In the genomic region with DNA sequence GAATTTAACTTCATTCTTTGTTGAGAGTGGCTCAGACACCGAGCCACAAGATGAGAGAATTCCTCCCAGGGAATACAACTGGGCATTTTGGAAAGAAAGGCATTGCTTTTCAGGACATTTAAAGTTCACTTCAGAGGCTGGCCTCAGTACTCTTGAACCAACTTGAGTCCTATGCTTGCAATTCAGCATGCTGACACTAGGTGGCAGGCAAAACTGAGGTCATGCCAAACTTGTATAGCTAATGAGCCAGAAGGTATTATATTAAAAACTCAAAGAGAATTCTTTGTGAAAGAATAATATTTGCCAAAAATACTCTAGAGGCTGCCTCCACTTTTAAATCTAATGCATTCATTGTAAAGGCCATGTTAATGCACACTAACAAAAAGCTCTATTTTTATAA, we compare ENCODE assay signal across 10 cellular contexts.
DNase-seq lines count a peak whose midpoint lies in the region; ATAC-seq, FAIRE-seq and TF ChIP-seq lines count a peak whose summit lies in the region.
"Had no signal": no experiment of that assay in that cellular context is flagged by ENCODE, and none has a peak within 500 bp of the region (broad histone marks: within the 10 kb centered on the region; RNA-seq: fewer than 3 reads in every experiment).

No MANE protein-coding gene starts in this region.

- H3K9me3 Mint-ChIP-seq in progenitor cell of endocrine pancreas (ENCODE audit: low read depth) = peaks cover 12% of the 10 kb centered on the region

- ATAC-seq in HG03196 (IDR thresholded peaks at IDR 0.05; ENCODE audit: unreplicated experiment) (no peak), sciatic nerve (no peak)
- ATAC-seq: activated naive CD4-positive, alpha-beta T cell treated with anti-CD3 and anti-CD28 coated beads, Interleukin-2, amount 50 U/mL, for 72 hours had no signal

- H3K4me1 Mint-ChIP-seq in progenitor cell of endocrine pancreas (ENCODE audit: low read depth) = peaks cover 17% of the 10 kb centered on the region

- FAIRE-seq in frontal cortex (lab: Jason Lieb, UNC) = no peak

- intact Hi-C loops in sciatic nerve (cut with DNase I) = no loop called here

- in situ Hi-C loops in astrocyte of the cerebellum (cut with HindIII; ENCODE audit: low sequenced_read_pairs) = no loop called here

- H3K4me3 ChIP-seq in GM12864 (ENCODE audit: low read depth, low read length) (no peak overlapping the region), astrocyte of the cerebellum (ENCODE audit: low read depth, low read length) (no peak overlapping the region)

- no peak overlapping the region for H3K4me3 Mint-ChIP-seq in progenitor cell of endocrine pancreas (ENCODE audit: low read depth)

- peaks cover 30% of the 10 kb centered on the region for H3K36me3 Mint-ChIP-seq in progenitor cell of endocrine pancreas (ENCODE audit: insufficient read depth)

- H3K27me3 Mint-ChIP-seq in progenitor cell of endocrine pancreas = no peaks in the 10 kb centered on the region

- no peak overlapping the region for H3K27ac Mint-ChIP-seq in progenitor cell of endocrine pancreas
- H3K27ac Mint-ChIP-seq: activated naive CD4-positive, alpha-beta T cell treated with anti-CD3 and anti-CD28 coated beads, Interleukin-2, amount 50 U/mL, for 72 hours had no signal

- peak; percentile 7 for DNase-seq in GM12864 (ENCODE audit: low read depth)
- DNase-seq in HT1080 (ENCODE audit: low read depth) = peak; percentile 21
- DNase-seq in astrocyte of the cerebellum (ENCODE audit: low read depth) = no peak
- DNase-seq in progenitor cell of endocrine pancreas (ENCODE audit: low spot score, unreplicated experiment) = no peak
- DNase-seq in frontal cortex (ENCODE audit: low spot score in 2 of 2) = no peak
- no peak for DNase-seq in SW480 (ENCODE audit: low spot score)
- DNase-seq in sciatic nerve (ENCODE audit: low spot score) = no peak
- DNase-seq: retina had no signal

- peak; percentile 75 for TF ChIP-seq CTCF in GM12864 (IDR thresholded peaks at IDR 0.05; ENCODE audit: low read depth, low read length, missing control alignments)
- peak; percentile 57 for TF ChIP-seq CTCF in astrocyte of the cerebellum (IDR thresholded peaks at IDR 0.05; ENCODE audit: low read depth, low read length, missing control alignments)
- TF ChIP-seq CTCF in progenitor cell of endocrine pancreas (IDR thresholded peaks at IDR 0.05; ENCODE audit: unreplicated experiment) = peak; percentile 56

Comparison
In these comparisons a context has a peak if more than half of its experiments do, and no peak if none do; other contexts are left out.
1. DNase-seq: peak in GM12864 (single experiment) and HT1080 (single experiment); none in astrocyte of the cerebellum (single experiment), progenitor cell of endocrine pancreas (single experiment), frontal cortex (0 of 2), SW480 (single experiment) and sciatic nerve (single experiment).
2. Peak in every context shown above with its lines, with median percentiles within 50 percentile points of each other: CTCF ChIP-seq.